ENCODE assay signal across 8 cellular contexts in the genomic region with DNA sequence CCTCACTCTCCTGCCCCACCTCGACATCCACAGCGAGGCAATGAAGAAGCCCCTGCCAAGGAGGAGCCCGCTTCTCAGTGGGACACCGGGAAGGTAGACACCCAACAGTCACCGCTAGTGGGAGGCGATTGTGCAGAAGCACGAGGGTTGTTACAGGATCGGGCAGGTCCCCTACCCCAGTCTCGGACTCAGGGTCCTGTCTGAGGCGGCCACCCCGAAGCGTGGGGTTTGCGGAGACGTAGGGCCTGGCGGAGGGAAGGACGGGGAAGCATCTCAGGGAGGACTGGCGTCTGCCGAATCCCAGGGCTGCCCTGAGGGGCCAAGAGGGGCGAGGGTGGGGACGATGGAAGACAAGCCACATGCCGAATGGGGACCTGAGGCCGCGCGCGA.
A peak's percentile ranks its signal among the peaks of the same experiment; 100 is the strongest.
DNase-seq lines count a peak whose midpoint lies in the region; ATAC-seq and TF ChIP-seq lines count a peak whose summit lies in the region.
"Not testable (repeated sequence)": the region's sequence is repeated elsewhere in the genome, so short reads cannot be mapped to it uniquely, and the experiment has no call there.

No MANE protein-coding gene starts in this region.

- H3K36me3 Mint-ChIP-seq in naive thymus-derived CD4-positive, alpha-beta T cell = peaks cover 0 to 11% (median 5%) of the 10 kb centered on the region in 5 donors

- peak; percentile 12 for DNase-seq in ELF-1 (ENCODE audit: low read depth, low spot score)
- not testable (repeated sequence) for DNase-seq in SJSA1 (ENCODE audit: low read depth in 1 of 2, low spot score in 2 of 2)
- peak; percentile 24 for DNase-seq in astrocyte of the spinal cord (ENCODE audit: low read depth, low spot score)
- DNase-seq in cardiac muscle cell (ENCODE audit: low read depth in 1 of 2, low spot score in 1 of 2) = peak in 1 of 2 donors; percentile 8
- DNase-seq in naive thymus-derived CD4-positive, alpha-beta T cell = peak in 4 of 9 donors; percentile 19 to 34 (median 20)

- CTCF ChIA-PET in naive thymus-derived CD4-positive, alpha-beta T cell (lab: Charles Lee) = not testable (repeated sequence)

- TF ChIP-seq CTCF in astrocyte of the spinal cord (IDR thresholded peaks at IDR 0.05; ENCODE audit: low read depth, low read length); cardiac muscle cell (IDR thresholded peaks at IDR 0.05; ENCODE audit: low read depth, low read length): not testable (repeated sequence)

- in situ Hi-C loops in astrocyte of the spinal cord (cut with HindIII; ENCODE audit: low sequenced_read_pairs) = not testable (repeated sequence)

- POLR2A ChIA-PET in naive thymus-derived CD4-positive, alpha-beta T cell (lab: Charles Lee) = not testable (repeated sequence)

- not testable (repeated sequence) for H3K27ac ChIP-seq in SJSA1
- peak overlapping the region; percentile 93 for H3K27ac ChIP-seq in cardiac muscle cell
- peak overlapping the region; percentile 92 for H3K27ac ChIP-seq in naive thymus-derived CD4-positive, alpha-beta T cell (ENCODE audit: low read depth, low read length)
- H3K27ac ChIP-seq in subcutaneous abdominal adipose tissue (ENCODE audit: low read depth, low read length) = peak overlapping the region; percentile 74

- peak overlapping the region; percentile 45 for H3K4me3 ChIP-seq in SJSA1
- H3K4me3 ChIP-seq in astrocyte of the spinal cord (ENCODE audit: low read depth, low read length) = peak overlapping the region; percentile 66
- H3K4me3 ChIP-seq in cardiac muscle cell = peak overlapping the region; percentile 67
- peak overlapping the region; percentile 66 for H3K4me3 ChIP-seq in naive thymus-derived CD4-positive, alpha-beta T cell (ENCODE audit: low read length)
- H3K4me3 ChIP-seq in subcutaneous abdominal adipose tissue (ENCODE audit: low read depth in 1 of 5, low read length in 5 of 5) = peak overlapping the region; percentile 60 to 79 (median 71)

- H3K9me3 ChIP-seq in SJSA1 (replicated peaks); cardiac muscle cell (ENCODE audit: low read depth); naive thymus-derived CD4-positive, alpha-beta T cell (ENCODE audit: control insufficient read depth in 2 of 3, low read length in 3 of 3); subcutaneous abdominal adipose tissue (ENCODE audit: control insufficient read depth in 5 of 5, low read length in 5 of 5): not testable (repeated sequence)

- H3K36me3 ChIP-seq in SJSA1; cardiac muscle cell; naive thymus-derived CD4-positive, alpha-beta T cell (ENCODE audit: control insufficient read depth in 2 of 3, insufficient read depth in 3 of 3, low read length in 3 of 3); subcutaneous abdominal adipose tissue (ENCODE audit: control insufficient read depth in 5 of 5, insufficient read depth in 5 of 5, low read length in 5 of 5): not testable (repeated sequence)

- H3K27me3 Mint-ChIP-seq in naive thymus-derived CD4-positive, alpha-beta T cell = not testable (repeated sequence)

- not testable (repeated sequence) for H3K9me3 Mint-ChIP-seq in naive thymus-derived CD4-positive, alpha-beta T cell

- ATAC-seq in GM21737 (IDR thresholded peaks at IDR 0.05; ENCODE audit: unreplicated experiment) = peak; percentile 38
- peak; percentile 35 for ATAC-seq in HG03432 (IDR thresholded peaks at IDR 0.05; ENCODE audit: unreplicated experiment)
- ATAC-seq in naive thymus-derived CD4-positive, alpha-beta T cell = peak; percentile 21

- H3K4me3 Mint-ChIP-seq in naive thymus-derived CD4-positive, alpha-beta T cell = peak overlapping the region; percentile 88 to 96 (median 92)

- H3K9ac ChIP-seq in subcutaneous abdominal adipose tissue (ENCODE audit: low read length in 5 of 5) = peak overlapping the region; percentile 16 to 77 (median 64)

- intact Hi-C loops in naive thymus-derived CD4-positive, alpha-beta T cell (cut with micrococcal nuclease) = loop anchor here in 1 of 2 donors (10.0 kb wide), 1 partner anchor 52 kb away; no protein-coding TSS in a partner anchor

- peak overlapping the region; percentile 87 to 98 (median 96) for H3K27ac Mint-ChIP-seq in naive thymus-derived CD4-positive, alpha-beta T cell

- H3K4me1 ChIP-seq in SJSA1 (replicated peaks); naive thymus-derived CD4-positive, alpha-beta T cell (ENCODE audit: control insufficient read depth in 2 of 2, insufficient read depth in 2 of 2, low read length in 2 of 2): not testable (repeated sequence)
- H3K4me1 ChIP-seq in cardiac muscle cell (ENCODE audit: low read depth) (peaks cover 12% of the 10 kb centered on the region), subcutaneous abdominal adipose tissue (ENCODE audit: control insufficient read depth in 5 of 5, insufficient read depth in 5 of 5, low read length in 5 of 5) (peaks cover 1 to 23% (median 9%) of the 10 kb centered on the region in 5 donors)

- not testable (repeated sequence) for H3K27me3 ChIP-seq in SJSA1 (replicated peaks); cardiac muscle cell; naive thymus-derived CD4-positive, alpha-beta T cell (ENCODE audit: control insufficient read depth in 2 of 2, insufficient read depth in 2 of 2, low read length in 2 of 2); subcutaneous abdominal adipose tissue (ENCODE audit: control insufficient read depth in 5 of 5, insufficient read depth in 4 of 5, low read length in 5 of 5)

- peaks cover 29 to 57% (median 49%) of the 10 kb centered on the region in 7 donors for H3K4me1 Mint-ChIP-seq in naive thymus-derived CD4-positive, alpha-beta T cell
